ENCODE assay signal across 17 cellular contexts in genomic region chr6:112571886-112572285, GRCh38.
DNase-seq lines count a peak whose midpoint lies in the region; ATAC-seq and TF ChIP-seq lines count a peak whose summit lies in the region.
"Had no signal": no experiment of that assay in that cellular context is flagged by ENCODE, and none has a peak within 500 bp of the region (broad histone marks: within the 10 kb centered on the region; RNA-seq: fewer than 3 reads in every experiment).

No MANE protein-coding gene starts in this region.

- no peaks in the 10 kb centered on the region for H3K36me3 Mint-ChIP-seq in activated naive CD4-positive, alpha-beta T cell treated with anti-CD3 and anti-CD28 coated beads, Interleukin-2, amount 10 ng/mL, durations not matched to agents 7 days and 5 days
- H3K36me3 Mint-ChIP-seq: activated CD4-positive, alpha-beta memory T cell treated with anti-CD3 and anti-CD28 coated beads for 36 hours had no signal

- POLR2A ChIA-PET in PC-3 (lab: Charles Lee; ENCODE audit: unreplicated experiment) = no interaction called here

- H3K9me3 Mint-ChIP-seq in activated naive CD4-positive, alpha-beta T cell treated with anti-CD3 and anti-CD28 coated beads, Interleukin-2, amount 10 ng/mL, durations not matched to agents 7 days and 5 days = no peaks in the 10 kb centered on the region
- H3K9me3 Mint-ChIP-seq: activated CD4-positive, alpha-beta memory T cell treated with anti-CD3 and anti-CD28 coated beads for 36 hours; activated T-cell treated with anti-CD3 and anti-CD28 coated beads, Interleukin-2, amount 50 U/mL, for 72 hours had no signal

- no peaks in the 10 kb centered on the region for H3K4me1 ChIP-seq in PC-3 (ENCODE audit: insufficient read depth, low read length)
- peaks cover 18% of the 10 kb centered on the region for H3K4me1 ChIP-seq in osteoblast (ENCODE audit: insufficient read depth, low read length)

- no TSS peak for BruUV-seq in PC-3 (replicated peaks; lab: Mats Ljungman, UMichigan)

- H3K4me2 ChIP-seq in PC-3 (ENCODE audit: low read length) (no peak overlapping the region), osteoblast (ENCODE audit: insufficient read depth, low read length) (peak overlapping the region; percentile 45)
- H3K4me2 ChIP-seq: BLaER1 had no signal

- H3K9me3 ChIP-seq in PC-3 (ENCODE audit: low read length) = no peaks in the 10 kb centered on the region
- no peaks in the 10 kb centered on the region for H3K9me3 ChIP-seq in osteoblast (ENCODE audit: low read depth, low read length)
- H3K9me3 ChIP-seq: BLaER1 had no signal

- no peaks in the 10 kb centered on the region for H3K4me1 Mint-ChIP-seq in activated naive CD4-positive, alpha-beta T cell treated with anti-CD3 and anti-CD28 coated beads, Interleukin-2, amount 10 ng/mL, durations not matched to agents 7 days and 5 days

- DNase-seq in AG20443 (ENCODE audit: low spot score) = peak; percentile 70
- peak; percentile 24 for DNase-seq in PC-3
- peak; percentile 56 for DNase-seq in fibroblast of mammary gland (ENCODE audit: low read depth)
- peak; percentile 53 for DNase-seq in osteoblast (ENCODE audit: insufficient read length, low spot score, missing footprints)
- DNase-seq in H7 = no peak
- no peak for DNase-seq in activated naive CD4-positive, alpha-beta T cell treated with anti-CD3 and anti-CD28 coated beads, Interleukin-2, amount 10 ng/mL, durations not matched to agents 7 days and 5 days
- DNase-seq: activated CD4-positive, alpha-beta memory T cell treated with anti-CD3 and anti-CD28 coated beads for 36 hours; activated T-cell treated with anti-CD3 and anti-CD28 coated beads, Interleukin-2, amount 50 U/mL, for 72 hours; DMS 273 treated with DMSO at 0.1 percent for 48 hours; kidney glomerular epithelial cell; NCI-H187; NCI-H510A treated with DMSO at 0.1 percent for 48 hours; OCI-M1; stimulated activated naive CD4-positive, alpha-beta T cell had no signal

- CTCF ChIA-PET in PC-3 (lab: Charles Lee) = no interaction called here
- CTCF ChIA-PET in activated naive CD4-positive, alpha-beta T cell treated with anti-CD3 and anti-CD28 coated beads, Interleukin-2, amount 10 ng/mL, durations not matched to agents 7 days and 5 days (lab: Charles Lee) = no interaction called here

- no peak overlapping the region for H3K4me3 Mint-ChIP-seq in activated naive CD4-positive, alpha-beta T cell treated with anti-CD3 and anti-CD28 coated beads, Interleukin-2, amount 10 ng/mL, durations not matched to agents 7 days and 5 days
- H3K4me3 Mint-ChIP-seq: activated CD4-positive, alpha-beta memory T cell treated with anti-CD3 and anti-CD28 coated beads for 36 hours; activated T-cell treated with anti-CD3 and anti-CD28 coated beads, Interleukin-2, amount 50 U/mL, for 72 hours had no signal

- TF ChIP-seq CTCF in PC-3 (conservative IDR thresholded peaks at IDR 0.05; ENCODE audit: low read depth, low read length) (no peak), fibroblast of mammary gland (conservative IDR thresholded peaks at IDR 0.05; ENCODE audit: control insufficient read depth, insufficient read depth, low read depth, low read length) (no peak), osteoblast (IDR thresholded peaks at IDR 0.05; ENCODE audit: extremely low read depth, low read depth, low read length) (no peak)

- no peak overlapping the region for H3K9ac ChIP-seq in PC-3 (ENCODE audit: low read length)
- H3K9ac ChIP-seq: BLaER1 had no signal

- no peaks in the 10 kb centered on the region for H3K36me3 ChIP-seq in PC-3 (ENCODE audit: low read depth, low read length)
- H3K36me3 ChIP-seq in osteoblast (ENCODE audit: insufficient read depth, low read length) = no peaks in the 10 kb centered on the region
- no peaks in the 10 kb centered on the region for H3K36me3 ChIP-seq in H7 (replicated peaks; ENCODE audit: control insufficient read depth, insufficient read depth, low read length)
- H3K36me3 ChIP-seq: BLaER1 had no signal

- H3K9me2 ChIP-seq in PC-3 (replicated peaks; ENCODE audit: low read length) = no peaks in the 10 kb centered on the region

- no peaks in the 10 kb centered on the region for H3K27me3 Mint-ChIP-seq in activated naive CD4-positive, alpha-beta T cell treated with anti-CD3 and anti-CD28 coated beads, Interleukin-2, amount 10 ng/mL, durations not matched to agents 7 days and 5 days
- H3K27me3 Mint-ChIP-seq: activated CD4-positive, alpha-beta memory T cell treated with anti-CD3 and anti-CD28 coated beads for 36 hours had no signal

- ATAC-seq in PC-3 (no peak), HG02884 (IDR thresholded peaks at IDR 0.05; ENCODE audit: unreplicated experiment) (no peak), GM19467 (IDR thresholded peaks at IDR 0.05; ENCODE audit: unreplicated experiment) (no peak)
- ATAC-seq: activated T-cell treated with anti-CD3 and anti-CD28 coated beads, Interleukin-2, amount 50 U/mL, for 72 hours had no signal

- no peak overlapping the region for H3K27ac Mint-ChIP-seq in activated naive CD4-positive, alpha-beta T cell treated with anti-CD3 and anti-CD28 coated beads, Interleukin-2, amount 10 ng/mL, durations not matched to agents 7 days and 5 days
- H3K27ac Mint-ChIP-seq: activated CD4-positive, alpha-beta memory T cell treated with anti-CD3 and anti-CD28 coated beads for 36 hours; activated T-cell treated with anti-CD3 and anti-CD28 coated beads, Interleukin-2, amount 50 U/mL, for 72 hours had no signal

- H2AFZ ChIP-seq in PC-3 (ENCODE audit: low read length) (no peak overlapping the region), osteoblast (ENCODE audit: low read length) (no peak overlapping the region)

- H3K27ac ChIP-seq in PC-3 (ENCODE audit: low read length) = no peak overlapping the region
- H3K27ac ChIP-seq in osteoblast (ENCODE audit: low read depth, low read length) = peak overlapping the region; percentile 74
- H3K27ac ChIP-seq: BLaER1 had no signal

- H3K79me2 ChIP-seq in PC-3 (ENCODE audit: low read length) = no peaks in the 10 kb centered on the region
- H3K79me2 ChIP-seq in osteoblast (ENCODE audit: insufficient read depth, low read length) = no peaks in the 10 kb centered on the region

- H3K27me3 ChIP-seq in PC-3 (ENCODE audit: low read length) (no peaks in the 10 kb centered on the region), osteoblast (ENCODE audit: insufficient read depth, low read length) (no peaks in the 10 kb centered on the region), H7 (ENCODE audit: control insufficient read depth, insufficient read depth, low read length) (no peaks in the 10 kb centered on the region)
- H3K27me3 ChIP-seq: BLaER1 had no signal

- H3K4me3 ChIP-seq in PC-3 (ENCODE audit: low read length) = no peak overlapping the region
- H3K4me3 ChIP-seq in fibroblast of mammary gland (ENCODE audit: control insufficient read depth, low read depth, low read length) = no peak overlapping the region
- no peak overlapping the region for H3K4me3 ChIP-seq in osteoblast (ENCODE audit: insufficient read depth, low read length)
- no peak overlapping the region for H3K4me3 ChIP-seq in H7 (ENCODE audit: insufficient read depth, low read depth, low read length)
- H3K4me3 ChIP-seq: BLaER1 had no signal

- H4K20me1 ChIP-seq in PC-3 (ENCODE audit: low read length) (no peaks in the 10 kb centered on the region), osteoblast (ENCODE audit: insufficient read depth, low read length) (no peaks in the 10 kb centered on the region)
- H4K20me1 ChIP-seq: BLaER1 had no signal

- intact Hi-C loops in PC-3 (cut with micrococcal nuclease) = no loop called here

- H3F3A ChIP-seq in PC-3 (ENCODE audit: low read length, unreplicated experiment) = no peaks in the 10 kb centered on the region

Comparison
In these comparisons a context has a peak if more than half of its experiments do, and no peak if none do; other contexts are left out.
1. DNase-seq: peak in AG20443 (single experiment), PC-3 (single experiment), fibroblast of mammary gland (single experiment) and osteoblast (single experiment); none in H7 (single experiment) and activated naive CD4-positive, alpha-beta T cell treated with anti-CD3 and anti-CD28 coated beads, Interleukin-2, amount 10 ng/mL, durations not matched to agents 7 days and 5 days (single experiment).